9 cellular contexts compared by ENCODE assay signal in the genomic region with DNA sequence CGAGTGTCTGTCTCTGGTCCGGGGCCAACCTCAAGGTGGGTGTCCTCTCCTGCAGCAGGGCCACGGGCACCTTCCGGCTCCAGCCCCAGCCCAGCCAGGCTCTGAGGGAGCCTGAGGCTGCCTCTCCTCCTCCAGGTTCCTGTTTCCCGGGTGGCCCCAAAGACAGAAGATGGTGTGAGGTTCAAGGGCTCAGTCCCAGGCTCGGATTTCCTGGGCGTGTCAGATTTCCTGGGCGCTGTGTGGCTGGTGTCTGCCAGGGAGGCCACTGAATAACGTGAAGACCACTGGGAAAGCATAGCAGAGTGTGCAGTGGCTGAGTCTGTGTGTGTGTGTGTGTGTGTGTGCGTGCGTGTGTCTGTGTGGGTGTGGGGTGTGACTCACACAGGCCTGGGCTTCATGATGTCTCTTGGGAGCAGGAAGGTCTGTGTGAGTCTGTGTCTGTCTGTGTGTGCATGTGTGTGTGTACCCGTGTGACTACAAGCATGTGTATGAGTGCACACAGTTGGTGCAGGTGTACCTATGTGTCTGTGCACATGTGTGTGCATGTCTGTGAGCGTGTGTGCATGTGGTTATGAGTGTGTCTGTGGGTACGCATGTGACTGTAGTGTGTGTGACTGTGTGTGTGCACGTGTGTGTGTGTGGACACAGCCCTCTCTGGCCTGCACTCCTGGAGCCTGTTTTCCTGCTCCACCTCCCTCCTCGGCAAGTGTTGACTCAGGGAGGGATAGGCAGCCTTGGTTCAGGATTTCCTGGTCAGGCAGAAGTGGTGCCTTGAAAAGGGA. TPM values are rescaled to one million over a fixed set of nuclear protein-coding genes. Genes with fewer than 3 reads are reported as not detected.
DNase-seq lines count a peak whose midpoint lies in the region; TF ChIP-seq lines count a peak whose summit lies in the region.
"Had no signal": no experiment of that assay in that cellular context is flagged by ENCODE, and none has a peak within 500 bp of the region (broad histone marks: within the 10 kb centered on the region; RNA-seq: fewer than 3 reads in every experiment).

No MANE protein-coding gene starts in this region.

- H3K4me2 ChIP-seq in osteoblast (ENCODE audit: insufficient read depth, low read length), result peak overlapping the region; percentile 50

- no peak overlapping the region for H3K27ac ChIP-seq in osteoblast (ENCODE audit: low read depth, low read length)

- H4K20me1 ChIP-seq in osteoblast (ENCODE audit: insufficient read depth, low read length), result no peaks in the 10 kb centered on the region

- no peaks in the 10 kb centered on the region for H3K27me3 ChIP-seq in osteoblast (ENCODE audit: insufficient read depth, low read length)

- no peaks in the 10 kb centered on the region for H3K79me2 ChIP-seq in osteoblast (ENCODE audit: insufficient read depth, low read length)

- peak; percentile 12 for DNase-seq in DMS79 treated with DMSO at 0.1 percent for 48 hours (lab: John Stamatoyannopoulos, UW)
- no peak for DNase-seq in DMS79 (lab: John Stamatoyannopoulos, UW)
- peak; percentile 66 for DNase-seq in SKM-1 treated with dmso at 0.1 percent for 144 hours (lab: John Stamatoyannopoulos, UW; ENCODE audit: unreplicated experiment)
- DNase-seq in epithelial cell of esophagus (ENCODE audit: low read depth), result peak; percentile 85
- peak; percentile 97 for DNase-seq in osteoblast (ENCODE audit: insufficient read length, low spot score, missing footprints)
- DNase-seq in NCI-H1048 (lab: John Stamatoyannopoulos, UW), result no peak
- no peak for DNase-seq in GM19240 (ENCODE audit: insufficient read length, low spot score)
- no peak for DNase-seq in NCI-H146 treated with DMSO at 0.1 percent for 48 hours (lab: John Stamatoyannopoulos, UW; ENCODE audit: unreplicated experiment)

- no peaks in the 10 kb centered on the region for H3K36me3 ChIP-seq in osteoblast (ENCODE audit: insufficient read depth, low read length)

- TF ChIP-seq CTCF in epithelial cell of esophagus (IDR thresholded peaks at IDR 0.05; ENCODE audit: insufficient read depth, low read depth, low read length, missing control alignments), result no peak
- TF ChIP-seq CTCF in osteoblast (IDR thresholded peaks at IDR 0.05; ENCODE audit: extremely low read depth, low read depth, low read length), result no peak

- H3K4me1 ChIP-seq in osteoblast (ENCODE audit: insufficient read depth, low read length), result peaks cover 16% of the 10 kb centered on the region

- H2AFZ ChIP-seq in osteoblast (ENCODE audit: low read length), result peak overlapping the region; percentile 2

- H3K9me3 ChIP-seq in osteoblast (ENCODE audit: low read depth, low read length), result no peaks in the 10 kb centered on the region

- no peak overlapping the region for H3K4me3 ChIP-seq in epithelial cell of esophagus (ENCODE audit: low read length)
- no peak overlapping the region for H3K4me3 ChIP-seq in osteoblast (ENCODE audit: insufficient read depth, low read length)

RNA-seq across cellular contexts. Expression of gene CEBPA, which starts 28.3 kb away (rescaled TPM):
- 3.6 and 5.0 TPM in 2 replicates for total RNA-seq in osteoblast

RNA-seq across cellular contexts. Expression of gene SLC7A10, which starts 48.4 kb away (rescaled TPM):
- total RNA-seq in osteoblast, result not detected in 2 replicates
- total RNA-seq: B cell had no signal

Comparison
In these comparisons a context has a peak if more than half of its experiments do, and no peak if none do; other contexts are left out.
1. DNase-seq: peak in DMS79 treated with DMSO at 0.1 percent for 48 hours (single experiment), SKM-1 treated with dmso at 0.1 percent for 144 hours (single experiment), epithelial cell of esophagus (single experiment) and osteoblast (single experiment); none in DMS79 (single experiment), NCI-H1048 (single experiment), GM19240 (single experiment) and NCI-H146 treated with DMSO at 0.1 percent for 48 hours (single experiment).